Comparison of ENCODE assay signal across 11 cellular contexts in genomic region chr21:36929622-36930021, GRCh38. TPM values are rescaled to one million over a fixed set of nuclear protein-coding genes. Genes with fewer than 3 reads are reported as not detected.
DNase-seq lines count a peak whose midpoint lies in the region; ATAC-seq and TF ChIP-seq lines count a peak whose summit lies in the region.
"Had no signal": no experiment of that assay in that cellular context is flagged by ENCODE, and none has a peak within 500 bp of the region (broad histone marks: within the 10 kb centered on the region; RNA-seq: fewer than 3 reads in every experiment).

No MANE protein-coding gene starts in this region.

- no peak for TF ChIP-seq EP300 in stomach (IDR thresholded peaks at IDR 0.05)

- peaks cover 20% of the 10 kb centered on the region for H3K36me3 ChIP-seq in RWPE2 (ENCODE audit: low read depth)
- H3K36me3 ChIP-seq in stomach, result peaks cover 0 to 32% (median 20%) of the 10 kb centered on the region in 4 donors
- H3K36me3 ChIP-seq: colonic mucosa had no signal

- intact Hi-C loops in stomach (cut with DNase I; ENCODE audit: low total_unique reads), result no loop called here

- peak; percentile 49 for ATAC-seq in RWPE2 (ENCODE audit: low read depth)
- ATAC-seq: upper lobe of right lung had no signal

- WGBS in stomach, 5 donors, result 40 to 50% (median 48%) methylated on average over 7 of the region's 7 CpGs

- H3K27me3 ChIP-seq in RWPE2 (ENCODE audit: insufficient read depth, poor library complexity, severe bottlenecking) (no peaks in the 10 kb centered on the region), stomach (no peaks in the 10 kb centered on the region)
- H3K27me3 ChIP-seq: colonic mucosa, upper lobe of right lung had no signal

- no peaks in the 10 kb centered on the region for H3K9me3 ChIP-seq in RWPE2 (ENCODE audit: severe bottlenecking)
- H3K9me3 ChIP-seq in stomach, result no peaks in the 10 kb centered on the region
- H3K9me3 ChIP-seq: colonic mucosa, upper lobe of right lung had no signal

- H3K27ac ChIP-seq in RWPE2 (ENCODE audit: poor library complexity, severe bottlenecking) (peak overlapping the region; percentile 49), stomach (no peak overlapping the region)
- H3K27ac ChIP-seq: colonic mucosa, upper lobe of right lung had no signal

- DNase-seq in NCI-H748 (lab: John Stamatoyannopoulos, UW; ENCODE audit: unreplicated experiment) (peak; percentile 21), NCI-H748 treated with DMSO at 0.1 percent for 48 hours (lab: John Stamatoyannopoulos, UW) (no peak), RWPE2 (ENCODE audit: low spot score) (peak; percentile 76), fibroblast of villous mesenchyme (ENCODE audit: low read depth) (no peak), stomach (peak; percentile 55), activated gamma-delta T cell (lab: John Stamatoyannopoulos, UW) (no peak), ecto neural progenitor cell (ENCODE audit: low spot score) (no peak)
- no peak for DNase-seq in stimulated activated naive CD4-positive, alpha-beta T cell (lab: John Stamatoyannopoulos, UW)
- DNase-seq: colonic mucosa, occipital lobe, upper lobe of right lung had no signal

- no peak for TF ChIP-seq POLR2A in stomach (IDR thresholded peaks at IDR 0.05)

- H3K4me1 ChIP-seq in RWPE2 (ENCODE audit: insufficient read depth, poor library complexity, severe bottlenecking) (peaks cover 10% of the 10 kb centered on the region), stomach (peaks cover 0 to 31% (median 20%) of the 10 kb centered on the region in 4 donors)
- H3K4me1 ChIP-seq: colonic mucosa had no signal

- no peak overlapping the region for H3K4me3 ChIP-seq in RWPE2 (ENCODE audit: severe bottlenecking)
- H3K4me3 ChIP-seq in fibroblast of villous mesenchyme (ENCODE audit: low read depth, low read length), result no peak overlapping the region
- H3K4me3 ChIP-seq in stomach, result no peak overlapping the region
- H3K4me3 ChIP-seq: colonic mucosa, upper lobe of right lung had no signal

- peak; percentile 57 for TF ChIP-seq CTCF in RWPE2 (IDR thresholded peaks at IDR 0.05; ENCODE audit: poor library complexity, severe bottlenecking)
- peak; percentile 8 for TF ChIP-seq CTCF in fibroblast of villous mesenchyme (IDR thresholded peaks at IDR 0.05; ENCODE audit: insufficient read depth, low read depth, low read length)
- TF ChIP-seq CTCF in stomach (IDR thresholded peaks at IDR 0.05), result peak in 1 of 7 experiments; percentile 4

RNA-seq across cellular contexts. Expression of gene HLCS, which starts 36.8 kb away (rescaled TPM):
- total RNA-seq in fibroblast of villous mesenchyme (38.0 and 44.0 TPM in 2 replicates), stomach (10 to 100 TPM; 12.5 to 35.1 (median 18.1) TPM)
- polyA plus RNA-seq in stomach, result 1 to 10 TPM; 2.3 to 4.8 (median 3.5) TPM

Comparison
In these comparisons a context has a peak if more than half of its experiments do, and no peak if none do; other contexts are left out.
1. DNase-seq: peak in NCI-H748 (single experiment), RWPE2 (single experiment) and stomach (single experiment); none in NCI-H748 treated with DMSO at 0.1 percent for 48 hours (single experiment), fibroblast of villous mesenchyme (single experiment), activated gamma-delta T cell (single experiment), ecto neural progenitor cell (single experiment) and stimulated activated naive CD4-positive, alpha-beta T cell (0 of 6).